ENCODE assay signal across 1 cellular context in genomic region chr1:92961896-92962752, GRCh38.
TF ChIP-seq lines count a peak whose summit lies in the region.

No MANE protein-coding gene starts in this region.

TF ChIP-seq in HepG2, 621 proteins besides CTCF, POLR2A, EP300 and RAD21 (continued from another document):
- TF ChIP-seq, protein P1, sequence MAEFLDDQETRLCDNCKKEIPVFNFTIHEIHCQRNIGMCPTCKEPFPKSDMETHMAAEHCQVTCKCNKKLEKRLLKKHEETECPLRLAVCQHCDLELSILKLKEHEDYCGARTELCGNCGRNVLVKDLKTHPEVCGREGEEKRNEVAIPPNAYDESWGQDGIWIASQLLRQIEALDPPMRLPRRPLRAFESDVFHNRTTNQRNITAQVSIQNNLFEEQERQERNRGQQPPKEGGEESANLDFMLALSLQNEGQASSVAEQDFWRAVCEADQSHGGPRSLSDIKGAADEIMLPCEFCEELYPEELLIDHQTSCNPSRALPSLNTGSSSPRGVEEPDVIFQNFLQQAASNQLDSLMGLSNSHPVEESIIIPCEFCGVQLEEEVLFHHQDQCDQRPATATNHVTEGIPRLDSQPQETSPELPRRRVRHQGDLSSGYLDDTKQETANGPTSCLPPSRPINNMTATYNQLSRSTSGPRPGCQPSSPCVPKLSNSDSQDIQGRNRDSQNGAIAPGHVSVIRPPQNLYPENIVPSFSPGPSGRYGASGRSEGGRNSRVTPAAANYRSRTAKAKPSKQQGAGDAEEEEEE (CRISPR knock-in tag; IDR thresholded peaks at IDR 0.05; ENCODE audit: borderline replicate concordance) = no peak
- TF ChIP-seq PRMT3 (CRISPR knock-in tag; IDR thresholded peaks at IDR 0.05; ENCODE audit: borderline replicate concordance, low read depth) = no peak
TF ChIP-seq in HepG2: peak in this region for 57.
